Comparison of ENCODE assay signal across 8 cellular contexts in genomic region chr17:48261297-48261880, GRCh38.
A peak's percentile ranks its signal among the peaks of the same experiment; 100 is the strongest.
DNase-seq lines count a peak whose midpoint lies in the region; ATAC-seq and TF ChIP-seq lines count a peak whose summit lies in the region.

No MANE protein-coding gene starts in this region.

- H3K4me3 Mint-ChIP-seq in Calu3 (ENCODE audit: low read depth, unreplicated experiment) = no peak overlapping the region

- peaks cover 9% of the 10 kb centered on the region for H3K36me3 Mint-ChIP-seq in Calu3 (ENCODE audit: insufficient read depth, unreplicated experiment)

- intact Hi-C loops in Calu3 (cut with micrococcal nuclease; ENCODE audit: unreplicated experiment) (loop anchor here (1.0 to 5.0 kb wide), 4 partner anchors 46 to 357 kb away; no protein-coding TSS in a partner anchor), esophagus muscularis mucosa (cut with DNase I) (no loop called here)

- whole genome bisulfite sequencing in esophagus muscularis mucosa = 44% methylated on average over 2 of the region's 5 CpGs

- ATAC-seq in GM21390 (IDR thresholded peaks at IDR 0.05; ENCODE audit: unreplicated experiment) (no peak), HG03095 (IDR thresholded peaks at IDR 0.05; ENCODE audit: unreplicated experiment) (no peak)

- peak overlapping the region; percentile 16 for H3K27ac Mint-ChIP-seq in Calu3 (ENCODE audit: unreplicated experiment)

- peaks cover 14% of the 10 kb centered on the region for H3K4me1 ChIP-seq in HEK293 (ENCODE audit: control insufficient read depth, insufficient read depth, low read length)
- H3K4me1 ChIP-seq in esophagus muscularis mucosa = no peaks in the 10 kb centered on the region

- DNase-seq in Calu3 (peak; percentile 71), RKO (ENCODE audit: low spot score) (peak; percentile 73), iPS-NIHi11 (ENCODE audit: low spot score) (peak; percentile 76), globus pallidus (ENCODE audit: low spot score) (no peak), esophagus muscularis mucosa (ENCODE audit: extremely low spot score) (no peak)

- H3K27ac ChIP-seq in HEK293 (ENCODE audit: extremely low read depth, low read depth, low read length) = 0 out of 2 replicates have a peak overlapping the region, but pooled peaks have one; percentile 13
- no peak overlapping the region for H3K27ac ChIP-seq in esophagus muscularis mucosa (replicated peaks in 1 of 4)

- H3K36me3 ChIP-seq in HEK293 (ENCODE audit: control insufficient read depth in 2 of 2, insufficient read depth in 1 of 2, low read length in 2 of 2) = no peaks in the 10 kb centered on the region
- no peaks in the 10 kb centered on the region for H3K36me3 ChIP-seq in esophagus muscularis mucosa

- no TSS peak for BruUV-seq in Calu3 (replicated peaks; lab: Mats Ljungman, UMichigan)

- POLR2A ChIA-PET in HEK293 (lab: Yijun Ruan, JAX) = no interaction called here

- TF ChIP-seq POLR2A in esophagus muscularis mucosa (IDR thresholded peaks at IDR 0.05; ENCODE audit: low read depth) = no peak

- TF ChIP-seq EP300 in esophagus muscularis mucosa (IDR thresholded peaks at IDR 0.05) = no peak

- CTCF ChIA-PET in Calu3 (lab: Charles Lee) = interaction anchor here (0.6 to 5.8 kb wide), 17 partner anchors 12 to 363 kb away, joined by 3 to 84 read pairs (median 4); partner anchors contain the start of gene HOXB5
- CTCF ChIA-PET in HEK293 (lab: Yijun Ruan, JAX) = interaction anchor here (0.5 to 11.4 kb wide), 48 partner anchors 8 to 1992 kb away, joined by 3 to 269 read pairs (median 4); partner anchors contain the start of genes HOXB5 and HOXB8

- H3K27me3 ChIP-seq in esophagus muscularis mucosa = peaks cover 0 to 21% (median 2%) of the 10 kb centered on the region in 4 donors

- H3K4me3 ChIP-seq in HEK293 (ENCODE audit: low read depth, low read length) (no peak overlapping the region), esophagus muscularis mucosa (no peak overlapping the region)

- no peaks in the 10 kb centered on the region for H3K9me3 ChIP-seq in HEK293 (ENCODE audit: control insufficient read depth, insufficient read depth, low read depth, low read length)
- H3K9me3 ChIP-seq in esophagus muscularis mucosa = no peaks in the 10 kb centered on the region

- H3K9me3 Mint-ChIP-seq in Calu3 (ENCODE audit: low read depth, unreplicated experiment) = no peaks in the 10 kb centered on the region

- TF ChIP-seq CTCF in Calu3 (IDR thresholded peaks at IDR 0.05; ENCODE audit: unreplicated experiment) (peak; percentile 73), HEK293 (tag by site-specific recombination; IDR thresholded peaks at IDR 0.05) (peak; percentile 47; the same call in 1 of the 2 replicates), esophagus muscularis mucosa (IDR thresholded peaks at IDR 0.05) (peak in 1 of 3 experiments; percentile 12)

- peaks cover 60% of the 10 kb centered on the region for H3K4me1 Mint-ChIP-seq in Calu3 (ENCODE audit: low read depth, unreplicated experiment)

- no peaks in the 10 kb centered on the region for H3K27me3 Mint-ChIP-seq in Calu3 (ENCODE audit: unreplicated experiment)

TF ChIP-seq in HEK293, 187 proteins besides CTCF, POLR2A, EP300 and RAD21 (continues in another document):
- no peak for TF ChIP-seq ZNF112 (tag by site-specific recombination; IDR thresholded peaks at IDR 0.05)
- TF ChIP-seq ZNF660 (tag by site-specific recombination; IDR thresholded peaks at IDR 0.05) = 0 out of 2 replicates have a peak, but pooled peaks have one; percentile 30
- TF ChIP-seq RBAK (tag by site-specific recombination; IDR thresholded peaks at IDR 0.05) = no peak
- TF ChIP-seq ZNF138 (tag by site-specific recombination; IDR thresholded peaks at IDR 0.05; ENCODE audit: borderline replicate concordance) = no peak
- TF ChIP-seq ZNF610 (tag by site-specific recombination; IDR thresholded peaks at IDR 0.05; ENCODE audit: borderline replicate concordance) = no peak
- peak; percentile 38; the same call in 1 of the 2 replicates for TF ChIP-seq SP3 (tag by site-specific recombination; IDR thresholded peaks at IDR 0.05)
- no peak for TF ChIP-seq ZNF776 (tag by site-specific recombination; IDR thresholded peaks at IDR 0.05; ENCODE audit: borderline replicate concordance)
- no peak for TF ChIP-seq PRDM1 (tag by site-specific recombination; IDR thresholded peaks at IDR 0.05)
- no peak for TF ChIP-seq YY1 (tag by site-specific recombination; IDR thresholded peaks at IDR 0.05)
- no peak for TF ChIP-seq BCL11A (tag by site-specific recombination; IDR thresholded peaks at IDR 0.05; ENCODE audit: low read depth)
- TF ChIP-seq ZFP37 (tag by site-specific recombination; IDR thresholded peaks at IDR 0.05) = no peak
- TF ChIP-seq SP7 (tag by site-specific recombination; IDR thresholded peaks at IDR 0.05) = peak; percentile 65
- TF ChIP-seq IKZF3 (tag by site-specific recombination; IDR thresholded peaks at IDR 0.05) = no peak
- TF ChIP-seq OSR2 (tag by site-specific recombination; IDR thresholded peaks at IDR 0.05) = no peak
- TF ChIP-seq YY2 (tag by site-specific recombination; IDR thresholded peaks at IDR 0.05) = no peak
- TF ChIP-seq MZF1 (tag by site-specific recombination; IDR thresholded peaks at IDR 0.05; ENCODE audit: borderline replicate concordance) = no peak
- TF ChIP-seq ZSCAN30 (tag by site-specific recombination; IDR thresholded peaks at IDR 0.05) = no peak
- TF ChIP-seq ZNF645 (tag by site-specific recombination; IDR thresholded peaks at IDR 0.05) = no peak
- peak; percentile 13; the same call in 1 of the 2 replicates for TF ChIP-seq ZIC2 (tag by site-specific recombination; IDR thresholded peaks at IDR 0.05)
- no peak for TF ChIP-seq PRDM10 (tag by site-specific recombination; IDR thresholded peaks at IDR 0.05)
- no peak for TF ChIP-seq GLI2 (tag by site-specific recombination; IDR thresholded peaks at IDR 0.05; ENCODE audit: borderline replicate concordance, low read depth)
- TF ChIP-seq EGR2 (tag by site-specific recombination; IDR thresholded peaks at IDR 0.05; ENCODE audit: low read depth) = no peak
- TF ChIP-seq BCL11B (tag by site-specific recombination; IDR thresholded peaks at IDR 0.05; ENCODE audit: low read depth) = peak; percentile 56; the same call in 1 of the 2 replicates
- no peak for TF ChIP-seq ZNF157 (tag by site-specific recombination; IDR thresholded peaks at IDR 0.05)
- TF ChIP-seq FEZF1 (tag by site-specific recombination; IDR thresholded peaks at IDR 0.05) = no peak
- no peak for TF ChIP-seq ZNF561 (tag by site-specific recombination; IDR thresholded peaks at IDR 0.05; ENCODE audit: borderline replicate concordance)
- TF ChIP-seq ZNF658 (tag by site-specific recombination; IDR thresholded peaks at IDR 0.05) = no peak
- no peak for TF ChIP-seq ZEB2 (tag by site-specific recombination; IDR thresholded peaks at IDR 0.05)
- TF ChIP-seq ZNF114 (tag by site-specific recombination; IDR thresholded peaks at IDR 0.05) = no peak
- TF ChIP-seq ZNF529 (tag by site-specific recombination; IDR thresholded peaks at IDR 0.05; ENCODE audit: insufficient replicate concordance) = no peak
- no peak for TF ChIP-seq ZNF37A (tag by site-specific recombination; IDR thresholded peaks at IDR 0.05)
- TF ChIP-seq ZNF510 (tag by site-specific recombination; IDR thresholded peaks at IDR 0.05; ENCODE audit: insufficient replicate concordance) = no peak
- peak; percentile 51; the same call in 1 of the 2 replicates for TF ChIP-seq ZBTB17 (tag by site-specific recombination; IDR thresholded peaks at IDR 0.05)
- no peak for TF ChIP-seq ZNF416 (tag by site-specific recombination; IDR thresholded peaks at IDR 0.05)
- TF ChIP-seq KLF8 (tag by site-specific recombination; IDR thresholded peaks at IDR 0.05) = no peak
- TF ChIP-seq ZNF621 (tag by site-specific recombination; IDR thresholded peaks at IDR 0.05) = no peak
- no peak for TF ChIP-seq ZNF23 (tag by site-specific recombination; IDR thresholded peaks at IDR 0.05; ENCODE audit: borderline replicate concordance)

Comparison
In these comparisons a context has a peak if more than half of its experiments do, and no peak if none do; other contexts are left out.
1. DNase-seq: peak in Calu3 (single experiment), RKO (single experiment) and iPS-NIHi11 (single experiment); none in globus pallidus (single experiment) and esophagus muscularis mucosa (single experiment).